Comparison of ENCODE assay signal across 34 cellular contexts in the genomic region with DNA sequence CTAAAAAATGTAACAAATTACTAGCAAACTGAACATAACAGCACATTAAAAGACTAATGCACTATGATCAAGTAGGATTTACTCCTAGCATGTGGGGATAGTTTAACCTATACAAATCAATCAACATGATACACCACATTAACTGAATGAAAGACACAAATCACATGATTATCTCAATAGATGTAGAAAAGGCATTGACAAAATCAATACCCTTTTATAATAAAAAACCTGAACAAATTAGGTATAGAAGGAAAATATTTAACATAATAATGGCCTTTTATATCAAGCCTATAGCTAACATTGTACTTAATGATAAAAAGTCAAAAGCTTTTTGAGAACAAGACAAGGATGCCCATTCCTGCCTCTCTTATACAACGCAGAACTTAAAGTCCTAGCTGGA.
"Had no signal": no experiment of that assay in that cellular context is flagged by ENCODE, and none has a peak within 500 bp of the region (broad histone marks: within the 10 kb centered on the region; RNA-seq: fewer than 3 reads in every experiment).

No MANE protein-coding gene starts in this region.

- H3K9me3 ChIP-seq: MG63 had no signal

- H3K36me3 ChIP-seq: MG63 had no signal

- H3K27me3 ChIP-seq: MG63 had no signal

- DNase-seq: Karpas-422, Kasumi-1, MG63, MM.1S, MV-4-11, NCI-H1048, NCI-H1092, NCI-H1092 treated with DMSO at 0.1 percent for 48 hours, NCI-H1105, NCI-H1105 treated with DMSO at 0.1 percent for 48 hours, NCI-H1417, NCI-H1417 treated with DMSO at 0.1 percent for 48 hours, NCI-H1436, NCI-H1436 treated with DMSO at 0.1 percent for 48 hours, NCI-H146, NCI-H1694, NCI-H1694 treated with DMSO at 0.1 percent for 48 hours, NCI-H187, NCI-H187 treated with DMSO at 0.1 percent for 48 hours, NCI-H1930, NCI-H2029, NCI-H2029 treated with DMSO at 0.1 percent for 48 hours, NCI-H2081, NCI-H2081 treated with DMSO at 0.1 percent for 48 hours, NCI-H2107, NCI-H2171, NCI-H2171 treated with DMSO at 0.1 percent for 48 hours, NCI-H2227 treated with DMSO at 0.1 percent for 48 hours, NCI-H226, NCI-H345, NCI-H446, NCI-H446 treated with DMSO at 0.1 percent for 48 hours, NCI-H510A, NCI-H510A treated with DMSO at 0.1 percent for 48 hours had no signal

- H3K4me3 ChIP-seq: MG63 had no signal
